In genomic region chr12:122265433-122265832, GRCh38 we compare ENCODE assay signal across 8 cellular contexts. TPM values are rescaled to one million over a fixed set of nuclear protein-coding genes. Genes with fewer than 3 reads are reported as not detected.
DNase-seq lines count a peak whose midpoint lies in the region; ATAC-seq lines count a peak whose summit lies in the region.

No MANE protein-coding gene starts in this region.

- peak overlapping the region; percentile 94 to 99 (median 96) for H3K4me3 Mint-ChIP-seq in CD4-positive, CD25-positive, alpha-beta regulatory T cell
- peak overlapping the region; percentile 91 to 99 (median 98) for H3K4me3 Mint-ChIP-seq in IgD-negative memory B cell
- peak overlapping the region; percentile 94 for H3K4me3 Mint-ChIP-seq in natural killer cell treated with Interleukin-12 subunit alpha and Interleukin-12 subunit beta and Interleukin-15 and Interleukin-18, amount 100 ng/mL, for 72 hours

- peak overlapping the region; percentile 95 for H3K27ac ChIP-seq in CD4-positive, CD25-positive, alpha-beta regulatory T cell (ENCODE audit: insufficient read depth, low read length, poor library complexity, severe bottlenecking)

- no peaks in the 10 kb centered on the region for H3K9me3 ChIP-seq in CD4-positive, CD25-positive, alpha-beta regulatory T cell (ENCODE audit: control insufficient read depth in 2 of 2, low read length in 2 of 2)

- H3K36me3 ChIP-seq in CD4-positive, CD25-positive, alpha-beta regulatory T cell (ENCODE audit: control insufficient read depth, insufficient read depth, low read length) = peaks cover 25% of the 10 kb centered on the region

- H3K9me3 Mint-ChIP-seq in CD4-positive, CD25-positive, alpha-beta regulatory T cell = peaks cover 0 to 1% (median 0%) of the 10 kb centered on the region in 7 donors
- peaks cover 0 to 2% (median 0%) of the 10 kb centered on the region in 3 donors for H3K9me3 Mint-ChIP-seq in IgD-negative memory B cell
- H3K9me3 Mint-ChIP-seq in natural killer cell treated with Interleukin-12 subunit alpha and Interleukin-12 subunit beta and Interleukin-15 and Interleukin-18, amount 100 ng/mL, for 72 hours = no peaks in the 10 kb centered on the region

- ATAC-seq in CD4-positive, CD25-positive, alpha-beta regulatory T cell (ENCODE audit: low read depth in 2 of 2) = peak; percentile 24 to 35
- ATAC-seq in natural killer cell treated with Interleukin-12 subunit alpha and Interleukin-12 subunit beta and Interleukin-15 and Interleukin-18, amount 100 ng/mL, for 72 hours = no peak

- H3K36me3 Mint-ChIP-seq in CD4-positive, CD25-positive, alpha-beta regulatory T cell = peaks cover 18% of the 10 kb centered on the region
- H3K36me3 Mint-ChIP-seq in IgD-negative memory B cell = peaks cover 2% of the 10 kb centered on the region
- H3K36me3 Mint-ChIP-seq in natural killer cell treated with Interleukin-12 subunit alpha and Interleukin-12 subunit beta and Interleukin-15 and Interleukin-18, amount 100 ng/mL, for 72 hours = peaks cover 5% of the 10 kb centered on the region

- peaks cover 10% of the 10 kb centered on the region for H3K27me3 Mint-ChIP-seq in CD4-positive, CD25-positive, alpha-beta regulatory T cell
- peaks cover 2% of the 10 kb centered on the region for H3K27me3 Mint-ChIP-seq in IgD-negative memory B cell
- no peaks in the 10 kb centered on the region for H3K27me3 Mint-ChIP-seq in natural killer cell treated with Interleukin-12 subunit alpha and Interleukin-12 subunit beta and Interleukin-15 and Interleukin-18, amount 100 ng/mL, for 72 hours

- peak overlapping the region; percentile 91 for H3K4me3 ChIP-seq in CD4-positive, CD25-positive, alpha-beta regulatory T cell (ENCODE audit: low read depth, low read length)

- H3K4me1 ChIP-seq in CD4-positive, CD25-positive, alpha-beta regulatory T cell (ENCODE audit: control insufficient read depth, insufficient read depth, low read length, poor library complexity, severe bottlenecking) = peaks cover 21% of the 10 kb centered on the region

- H3K27ac Mint-ChIP-seq in CD4-positive, CD25-positive, alpha-beta regulatory T cell = peak overlapping the region; percentile 99 to 100 (median 99)
- peak overlapping the region; percentile 94 to 100 (median 100) for H3K27ac Mint-ChIP-seq in IgD-negative memory B cell
- peak overlapping the region; percentile 97 to 99 for H3K27ac Mint-ChIP-seq in natural killer cell treated with Interleukin-12 subunit alpha and Interleukin-12 subunit beta and Interleukin-15 and Interleukin-18, amount 100 ng/mL, for 72 hours

- DNase-seq in CD4-positive, CD25-positive, alpha-beta regulatory T cell = peak in 1 of 3 donors; percentile 56
- DNase-seq in cerebellar cortex (ENCODE audit: low spot score) = peak; percentile 7
- DNase-seq in natural killer cell treated with Interleukin-12 subunit alpha and Interleukin-12 subunit beta and Interleukin-15 and Interleukin-18, amount 100 ng/mL, for 72 hours (ENCODE audit: low spot score) = no peak
- DNase-seq in DMS153 (lab: John Stamatoyannopoulos, UW) = no peak
- no peak for DNase-seq in DMS 273 treated with DMSO at 0.1 percent for 48 hours (lab: John Stamatoyannopoulos, UW)
- no peak for DNase-seq in NCI-H2227 treated with DMSO at 0.1 percent for 48 hours (lab: John Stamatoyannopoulos, UW)
- no peak for DNase-seq in NCI-H82 (lab: John Stamatoyannopoulos, UW)

- no peaks in the 10 kb centered on the region for H3K27me3 ChIP-seq in CD4-positive, CD25-positive, alpha-beta regulatory T cell (ENCODE audit: control insufficient read depth, insufficient read depth, low read length)

- H3K4me1 Mint-ChIP-seq in CD4-positive, CD25-positive, alpha-beta regulatory T cell = peaks cover 9 to 47% (median 26%) of the 10 kb centered on the region in 4 donors
- H3K4me1 Mint-ChIP-seq in IgD-negative memory B cell = peaks cover 16 to 20% (median 17%) of the 10 kb centered on the region in 3 donors
- H3K4me1 Mint-ChIP-seq in natural killer cell treated with Interleukin-12 subunit alpha and Interleukin-12 subunit beta and Interleukin-15 and Interleukin-18, amount 100 ng/mL, for 72 hours (ENCODE audit: low read depth in 2 of 2) = peaks cover 7 to 10% of the 10 kb centered on the region in 2 donors

RNA-seq across cellular contexts. Expression of gene VPS33A, which starts 0.9 kb away (rescaled TPM):
- 27.4 TPM for total RNA-seq in CD4-positive, CD25-positive, alpha-beta regulatory T cell
- 10 to 100 TPM; 35.8 to 51.4 (median 41.3) TPM for polyA plus RNA-seq in CD4-positive, CD25-positive, alpha-beta regulatory T cell
- polyA plus RNA-seq in IgD-negative memory B cell = 27.6 TPM
- total RNA-seq in natural killer cell treated with Interleukin-12 subunit alpha and Interleukin-12 subunit beta and Interleukin-15 and Interleukin-18, amount 100 ng/mL, for 72 hours = 10 to 100 TPM; 31.8 to 34.4 TPM

RNA-seq across cellular contexts. Expression of gene DIABLO, which starts 39.6 kb away (rescaled TPM):
- 80.5 TPM for total RNA-seq in CD4-positive, CD25-positive, alpha-beta regulatory T cell
- 10 to 100 TPM; 63.6 to 78.4 (median 70.9) TPM for polyA plus RNA-seq in CD4-positive, CD25-positive, alpha-beta regulatory T cell
- polyA plus RNA-seq in IgD-negative memory B cell = 51.0 TPM
- 10 to 100 TPM; 43.0 to 47.3 TPM for total RNA-seq in natural killer cell treated with Interleukin-12 subunit alpha and Interleukin-12 subunit beta and Interleukin-15 and Interleukin-18, amount 100 ng/mL, for 72 hours

Comparison
In these comparisons a context has a peak if more than half of its experiments do, and no peak if none do; other contexts are left out.
1. ATAC-seq: peak in CD4-positive, CD25-positive, alpha-beta regulatory T cell (2 of 2); none in natural killer cell treated with Interleukin-12 subunit alpha and Interleukin-12 subunit beta and Interleukin-15 and Interleukin-18, amount 100 ng/mL, for 72 hours (0 of 2).
2. Peak in every context shown above with its lines, with median percentiles within 50 percentile points of each other: H3K27ac Mint-ChIP-seq and H3K4me3 Mint-ChIP-seq.